In the genomic region with DNA sequence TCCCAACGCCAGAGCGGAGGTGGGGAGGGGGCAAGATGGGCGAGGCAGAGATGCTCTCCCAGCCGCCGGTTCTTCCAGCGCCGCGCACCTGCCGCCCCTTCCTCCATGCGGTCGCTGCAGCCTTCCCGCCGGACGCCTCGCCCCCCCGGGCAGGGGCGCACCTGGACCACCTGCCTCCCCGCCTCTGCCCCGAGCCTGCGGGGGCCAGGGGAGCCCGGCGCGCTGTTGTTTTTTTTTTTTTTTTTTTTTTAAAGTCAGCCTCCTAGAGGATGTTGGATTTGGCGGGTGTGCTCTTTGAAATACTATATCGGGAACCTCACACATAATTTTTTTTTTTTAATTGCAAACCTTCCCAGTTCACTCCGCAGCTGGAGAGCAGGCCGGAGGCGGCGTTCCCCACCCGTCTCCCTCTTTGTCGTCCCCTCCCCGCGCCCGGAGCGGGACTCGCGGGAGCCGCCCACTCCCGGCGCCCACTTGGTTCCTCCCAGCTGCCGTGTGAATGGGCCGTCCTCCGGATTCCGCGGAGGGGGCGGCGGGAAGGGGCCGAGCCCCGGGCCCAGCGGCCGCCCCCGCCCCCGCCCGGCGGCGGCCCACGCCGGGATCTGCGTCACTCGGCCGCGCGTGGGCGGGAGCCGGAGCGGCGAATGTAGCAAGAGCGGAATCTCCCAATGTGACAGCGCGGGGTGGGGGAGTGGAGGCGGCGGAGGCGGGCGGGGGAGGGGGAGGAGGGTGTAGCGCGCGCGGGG, we compare ENCODE assay signal across 8 cellular contexts. TPM values are rescaled to one million over a fixed set of nuclear protein-coding genes. Genes with fewer than 3 reads are reported as not detected.
DNase-seq lines count a peak whose midpoint lies in the region; ATAC-seq lines count a peak whose summit lies in the region.

No MANE protein-coding gene starts in this region.

- no peaks in the 10 kb centered on the region for H3K27me3 Mint-ChIP-seq in CD4-positive, CD25-positive, alpha-beta regulatory T cell
- no peaks in the 10 kb centered on the region for H3K27me3 Mint-ChIP-seq in effector memory CD8-positive, alpha-beta T cell

- H3K9me3 ChIP-seq in CD4-positive, CD25-positive, alpha-beta regulatory T cell (ENCODE audit: control insufficient read depth in 2 of 2, low read length in 2 of 2), result no peaks in the 10 kb centered on the region

- ATAC-seq in CD4-positive, CD25-positive, alpha-beta regulatory T cell (ENCODE audit: low read depth in 2 of 2), result peak; percentile 79 to 83
- peak; percentile 63 for ATAC-seq in GM19395 (IDR thresholded peaks at IDR 0.05; ENCODE audit: unreplicated experiment)
- ATAC-seq in HG03558 (IDR thresholded peaks at IDR 0.05; ENCODE audit: extremely low read depth, unreplicated experiment), result peak; percentile 51
- peak; percentile 73 for ATAC-seq in effector memory CD8-positive, alpha-beta T cell (replicated peaks)

- peak; percentile 84 to 91 (median 87) for DNase-seq in CD4-positive, CD25-positive, alpha-beta regulatory T cell
- DNase-seq in NCI-H82 (lab: John Stamatoyannopoulos, UW) (peak; percentile 92), mesenteric fat pad (ENCODE audit: low spot score) (peak; percentile 96)
- DNase-seq in activated CD8-positive, alpha-beta memory T cell treated with anti-CD3 and anti-CD28 coated beads for 4 hours (ENCODE audit: low read depth in 2 of 2), result peak; percentile 80 to 84
- peak; percentile 82 to 89 (median 87) for DNase-seq in effector memory CD8-positive, alpha-beta T cell
- DNase-seq in stimulated activated CD8-positive, alpha-beta memory T cell treated with anti-CD3 and anti-CD28 coated beads, Interleukin-12 subunit alpha, Interleukin-12 subunit beta, amount 100 ng/mL, for 4 hours (ENCODE audit: low read depth), result peak; percentile 88

- no peaks in the 10 kb centered on the region for H3K27me3 ChIP-seq in CD4-positive, CD25-positive, alpha-beta regulatory T cell (ENCODE audit: control insufficient read depth, insufficient read depth, low read length)

- H3K4me1 ChIP-seq in CD4-positive, CD25-positive, alpha-beta regulatory T cell (ENCODE audit: control insufficient read depth, insufficient read depth, low read length, poor library complexity, severe bottlenecking), result peaks cover 31% of the 10 kb centered on the region

- peak overlapping the region; percentile 73 to 92 (median 89) for H3K4me3 Mint-ChIP-seq in CD4-positive, CD25-positive, alpha-beta regulatory T cell
- peak overlapping the region; percentile 89 to 90 for H3K4me3 Mint-ChIP-seq in effector memory CD8-positive, alpha-beta T cell

- H3K9me3 Mint-ChIP-seq in CD4-positive, CD25-positive, alpha-beta regulatory T cell, result peaks cover 0 to 1% (median 0%) of the 10 kb centered on the region in 7 donors
- H3K9me3 Mint-ChIP-seq in effector memory CD8-positive, alpha-beta T cell, result no peaks in the 10 kb centered on the region

- H3K4me3 ChIP-seq in CD4-positive, CD25-positive, alpha-beta regulatory T cell (ENCODE audit: low read depth, low read length), result peak overlapping the region; percentile 62

- H3K27ac Mint-ChIP-seq in CD4-positive, CD25-positive, alpha-beta regulatory T cell, result peak overlapping the region; percentile 64 to 91 (median 78)
- peak overlapping the region; percentile 95 to 96 for H3K27ac Mint-ChIP-seq in effector memory CD8-positive, alpha-beta T cell

- peak overlapping the region; percentile 91 for H3K27ac ChIP-seq in CD4-positive, CD25-positive, alpha-beta regulatory T cell (ENCODE audit: insufficient read depth, low read length, poor library complexity, severe bottlenecking)

- peaks cover 26 to 37% (median 31%) of the 10 kb centered on the region in 4 donors for H3K4me1 Mint-ChIP-seq in CD4-positive, CD25-positive, alpha-beta regulatory T cell
- H3K4me1 Mint-ChIP-seq in effector memory CD8-positive, alpha-beta T cell (ENCODE audit: low read depth in 2 of 2), result peaks cover 11 to 23% of the 10 kb centered on the region in 2 donors

- H3K36me3 ChIP-seq in CD4-positive, CD25-positive, alpha-beta regulatory T cell (ENCODE audit: control insufficient read depth, insufficient read depth, low read length), result no peaks in the 10 kb centered on the region

- H3K36me3 Mint-ChIP-seq in CD4-positive, CD25-positive, alpha-beta regulatory T cell, result no peaks in the 10 kb centered on the region
- H3K36me3 Mint-ChIP-seq in effector memory CD8-positive, alpha-beta T cell (ENCODE audit: insufficient read depth), result peaks cover 18% of the 10 kb centered on the region

RNA-seq across cellular contexts. Expression of a gene that starts 0.4 kb away (rescaled TPM):
- 42.7 TPM for total RNA-seq in CD4-positive, CD25-positive, alpha-beta regulatory T cell
- polyA plus RNA-seq in CD4-positive, CD25-positive, alpha-beta regulatory T cell, result 1 to 10 TPM; 1.5 to 5.0 (median 2.9) TPM
- 44.6 TPM for total RNA-seq in mesenteric fat pad

Comparison
In these comparisons a context has a peak if more than half of its experiments do, and no peak if none do; other contexts are left out.
1. Peak in every context shown above with its lines: DNase-seq, ATAC-seq, H3K4me3 ChIP-seq and H3K27ac ChIP-seq.